Comparison of ENCODE assay signal across 24 cellular contexts in the genomic region with DNA sequence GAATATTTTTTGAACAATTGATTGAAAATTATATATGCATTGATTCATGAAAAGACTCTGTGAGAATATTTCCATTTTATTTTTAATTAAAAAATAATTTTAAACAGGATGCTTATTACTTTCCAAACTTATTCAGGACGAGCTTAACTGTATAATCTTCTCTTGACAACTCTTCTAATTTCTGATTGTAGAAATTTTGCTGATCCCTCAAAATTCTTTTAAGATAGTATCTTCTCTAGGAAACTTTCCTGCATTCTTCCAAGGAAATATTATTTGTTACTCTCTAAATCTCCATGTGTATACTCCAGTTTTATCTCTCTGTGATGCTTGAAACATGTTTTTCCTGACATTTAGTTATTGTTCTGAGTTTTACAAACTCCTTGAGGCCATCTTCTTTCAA.
DNase-seq lines count a peak whose midpoint lies in the region; ATAC-seq, FAIRE-seq and TF ChIP-seq lines count a peak whose summit lies in the region.
"Had no signal": no experiment of that assay in that cellular context is flagged by ENCODE, and none has a peak within 500 bp of the region (broad histone marks: within the 10 kb centered on the region; RNA-seq: fewer than 3 reads in every experiment).

No MANE protein-coding gene starts in this region.

- H3K4me2 ChIP-seq in HepG2 (ENCODE audit: low read depth, low read length) (no peak overlapping the region), IMR-90 (ENCODE audit: low read depth, low read length) (no peak overlapping the region)
- H3K4me2 ChIP-seq: BLaER1 had no signal

- no peak overlapping the region for H4K91ac ChIP-seq in IMR-90 (ENCODE audit: insufficient read depth, low read depth, low read length)

- no peaks in the 10 kb centered on the region for H3K9me3 Mint-ChIP-seq in MCF 10A (ENCODE audit: unreplicated experiment)

- H4K8ac ChIP-seq in IMR-90 (ENCODE audit: low read depth in 2 of 2, low read length in 2 of 2) = no peak overlapping the region

- no peak overlapping the region for H2AK5ac ChIP-seq in IMR-90 (ENCODE audit: low read depth, low read length)

- H3K9me3 ChIP-seq in HepG2 (ENCODE audit: low read length) (no peaks in the 10 kb centered on the region), right lobe of liver (no peaks in the 10 kb centered on the region), IMR-90 (ENCODE audit: control insufficient read depth, insufficient read depth, low read length) (no peaks in the 10 kb centered on the region)
- H3K9me3 ChIP-seq: BE2C, BLaER1 had no signal

- H3K4me3 ChIP-seq in HepG2 (replicated peaks in 1 of 3; ENCODE audit: insufficient read depth in 1 of 3, low read depth in 2 of 3, low read length in 3 of 3) (no peak overlapping the region), right lobe of liver (no peak overlapping the region), IMR-90 (ENCODE audit: insufficient read depth, low read depth, low read length) (no peak overlapping the region)
- H3K4me3 ChIP-seq: BLaER1, GM12878 had no signal

- TF ChIP-seq EP300 in HepG2 (IDR thresholded peaks at IDR 0.05; ENCODE audit: low read depth in 2 of 2, low read length in 2 of 2) (no peak), HepG2 (CRISPR knock-in tag; IDR thresholded peaks at IDR 0.05; ENCODE audit: borderline replicate concordance) (no peak)

- no peak overlapping the region for H2BK20ac ChIP-seq in IMR-90 (ENCODE audit: low read depth, low read length)

- H3K79me2 ChIP-seq in HepG2 (ENCODE audit: insufficient read depth, low read length) = no peaks in the 10 kb centered on the region

- H3K79me1 ChIP-seq in IMR-90 (ENCODE audit: low read depth in 1 of 2, low read length in 2 of 2) = no peaks in the 10 kb centered on the region

- FAIRE-seq in HepG2 (lab: Jason Lieb, UNC) = no peak
- FAIRE-seq: GM12878, GM12892, GM18507 had no signal

- CTCF ChIA-PET in HepG2 (lab: Yijun Ruan, JAX; ENCODE audit: low intra/inter-chr PET ratio, low total read pairs) (no interaction called here), IMR-90 (lab: Yijun Ruan, JAX) (no interaction called here), MCF 10A (lab: Yijun Ruan, JAX) (interaction anchor here (1.4 kb wide), 1 partner anchor 16 kb away, joined by 3 read pairs; no protein-coding TSS in a partner anchor)

- H3K27me3 ChIP-seq in HepG2 (ENCODE audit: control insufficient read depth in 1 of 2, insufficient read depth in 2 of 2, low read length in 2 of 2) (no peaks in the 10 kb centered on the region), right lobe of liver (no peaks in the 10 kb centered on the region), IMR-90 (ENCODE audit: control insufficient read depth, insufficient read depth, low read length) (no peaks in the 10 kb centered on the region)
- H3K27me3 ChIP-seq: BE2C, BLaER1 had no signal

- H3K4ac ChIP-seq in IMR-90 (ENCODE audit: low read depth, low read length) = no peak overlapping the region

- peaks cover 11% of the 10 kb centered on the region for H3K4me1 ChIP-seq in HepG2 (ENCODE audit: insufficient read depth, low read length)
- peaks cover 0 to 38% (median 7%) of the 10 kb centered on the region in 4 donors for H3K4me1 ChIP-seq in right lobe of liver
- no peaks in the 10 kb centered on the region; the same call in 1 of the 2 replicates for H3K4me1 ChIP-seq in IMR-90 (ENCODE audit: control insufficient read depth, insufficient read depth, low read length)
- H3K4me1 ChIP-seq: BLaER1 had no signal

- POLR2A ChIA-PET in HepG2 (lab: Yijun Ruan, JAX) (no interaction called here), IMR-90 (lab: Charles Lee; ENCODE audit: unreplicated experiment) (no interaction called here), MCF 10A (lab: Yijun Ruan, JAX) (no interaction called here)

- TF ChIP-seq RAD21 in HepG2 (CRISPR knock-in tag; IDR thresholded peaks at IDR 0.05) (no peak), IMR-90 (IDR thresholded peaks at IDR 0.05; ENCODE audit: low read length) (no peak)

- H3K36me3 Mint-ChIP-seq in MCF 10A (ENCODE audit: insufficient read depth, unreplicated experiment) = no peaks in the 10 kb centered on the region
- H3K36me3 Mint-ChIP-seq: CD14-positive monocyte; CD4-positive, alpha-beta memory T cell; CD4-positive, CD25-positive, alpha-beta regulatory T cell; CD8-positive, alpha-beta memory T cell had no signal

- H3K9me1 ChIP-seq in IMR-90 (ENCODE audit: insufficient read depth, low read length) = no peaks in the 10 kb centered on the region

- TF ChIP-seq POLR2A in HepG2 (IDR thresholded peaks at IDR 0.05; ENCODE audit: insufficient read depth in 1 of 2, low read depth in 2 of 2, low read length in 2 of 2) (no peak), right lobe of liver (IDR thresholded peaks at IDR 0.05) (no peak), IMR-90 (IDR thresholded peaks at IDR 0.05; ENCODE audit: low read depth, low read length) (no peak)

- no peak overlapping the region for H2BK5ac ChIP-seq in IMR-90 (ENCODE audit: low read depth, low read length, poor library complexity, severe bottlenecking)

- H3K9ac ChIP-seq in HepG2 (ENCODE audit: insufficient read depth, low read depth, low read length) (no peak overlapping the region), IMR-90 (ENCODE audit: low read depth, low read length) (no peak overlapping the region)
- H3K9ac ChIP-seq: BLaER1 had no signal

- no peak overlapping the region for H3K56ac ChIP-seq in IMR-90 (ENCODE audit: extremely low read depth, insufficient read depth, low read length)

- in situ Hi-C loops in HepG2 (cut with HindIII; ENCODE audit: extremely low pct_ligation_motif_present, low pct_unique_long_range_greater_than_20kb) = no loop called here
- in situ Hi-C loops in IMR-90 (cut with MboI; ENCODE audit: low sequenced_read_pairs) = no loop called here

- H3K4me1 Mint-ChIP-seq in MCF 10A (ENCODE audit: insufficient read depth, unreplicated experiment) = peaks cover 35% of the 10 kb centered on the region
- H3K4me1 Mint-ChIP-seq: CD14-positive monocyte; CD4-positive, alpha-beta memory T cell; CD4-positive, CD25-positive, alpha-beta regulatory T cell; CD8-positive, alpha-beta memory T cell had no signal

- no peak for TF ChIP-seq CTCF in HepG2 (CRISPR knock-in tag; IDR thresholded peaks at IDR 0.05)
- TF ChIP-seq CTCF in right lobe of liver (IDR thresholded peaks at IDR 0.05) = no peak
- TF ChIP-seq CTCF in IMR-90 (conservative IDR thresholded peaks at IDR 0.05; ENCODE audit: low read depth, low read length) = no peak
- no peak for TF ChIP-seq CTCF in MCF 10A (IDR thresholded peaks at IDR 0.05; ENCODE audit: unreplicated experiment)

- H4K20me1 ChIP-seq in HepG2 (ENCODE audit: insufficient read depth, low read length) (no peaks in the 10 kb centered on the region), IMR-90 (ENCODE audit: insufficient read depth, low read length) (no peaks in the 10 kb centered on the region)
- H4K20me1 ChIP-seq: BLaER1 had no signal

- 0% methylated on average over 1 of the region's 1 CpG for WGBS in HepG2 (ENCODE audit: low lambda C conversion rate)
- 60% methylated on average over 1 of the region's 1 CpG for WGBS in right lobe of liver (ENCODE audit: insufficient coverage, low coverage, low lambda C conversion rate, missing lambda C conversion rate)
- WGBS in IMR-90 (ENCODE audit: extremely low coverage in 2 of 2, insufficient read length in 1 of 2), 2 experiments = no CpG with 5 or more reads among the region's 1 CpG

- no peak overlapping the region for H3K14ac ChIP-seq in IMR-90 (replicated peaks; ENCODE audit: low read depth, low read length)

- H2BK15ac ChIP-seq in IMR-90 (ENCODE audit: low read depth, low read length) = no peak overlapping the region

- H2BK120ac ChIP-seq in IMR-90 (ENCODE audit: low read depth, low read length) = no peak overlapping the region

- no peak overlapping the region for H2AFZ ChIP-seq in HepG2 (ENCODE audit: low read length)
- no peak overlapping the region for H2AFZ ChIP-seq in IMR-90 (replicated peaks; ENCODE audit: low read length, poor library complexity)

- no peak for ATAC-seq in HepG2
- ATAC-seq in right lobe of liver = no peak
- no peak for ATAC-seq in IMR-90 (ENCODE audit: low read depth)
- ATAC-seq: GM12878 had no signal

- no peak overlapping the region for H3K27ac Mint-ChIP-seq in MCF 10A (ENCODE audit: low read depth, unreplicated experiment)
- H3K27ac Mint-ChIP-seq: CD14-positive monocyte; CD4-positive, alpha-beta memory T cell; CD4-positive, CD25-positive, alpha-beta regulatory T cell; CD8-positive, alpha-beta memory T cell had no signal

- H2AK9ac ChIP-seq in IMR-90 (replicated peaks; ENCODE audit: low read depth, low read length, poor library complexity) = no peak overlapping the region

- H3K27ac ChIP-seq in HepG2 (ENCODE audit: extremely low read length, insufficient read depth, low read length) = no peak overlapping the region
- no peak overlapping the region for H3K27ac ChIP-seq in right lobe of liver
- H3K27ac ChIP-seq in IMR-90 (ENCODE audit: insufficient read depth, low read length) = no peak overlapping the region
- H3K27ac ChIP-seq: 22Rv1, BLaER1 had no signal

- H3K23ac ChIP-seq in IMR-90 (ENCODE audit: low read depth, low read length) = no peak overlapping the region

- intact Hi-C loops in HepG2 (cut with micrococcal nuclease; ENCODE audit: unreplicated experiment) (no loop called here), right lobe of liver (cut with DNase I) (no loop called here), IMR-90 (cut with micrococcal nuclease) (no loop called here), MCF 10A (cut with micrococcal nuclease) (no loop called here)

- no peaks in the 10 kb centered on the region for H3K27me3 Mint-ChIP-seq in MCF 10A (ENCODE audit: insufficient read depth, unreplicated experiment)
- H3K27me3 Mint-ChIP-seq: CD4-positive, alpha-beta memory T cell; CD4-positive, CD25-positive, alpha-beta regulatory T cell; CD8-positive, alpha-beta memory T cell had no signal

- no peak overlapping the region for H3K4me3 Mint-ChIP-seq in MCF 10A (ENCODE audit: unreplicated experiment)
- H3K4me3 Mint-ChIP-seq: CD14-positive monocyte; CD4-positive, alpha-beta memory T cell; CD4-positive, CD25-positive, alpha-beta regulatory T cell; CD8-positive, alpha-beta memory T cell had no signal

- BruUV-seq in HepG2 (replicated peaks; lab: Mats Ljungman, UMichigan) = no TSS peak
- BruUV-seq in IMR-90 (replicated peaks; lab: Mats Ljungman, UMichigan) = no TSS peak
- BruUV-seq in MCF 10A (replicated peaks; lab: Mats Ljungman, UMichigan) = no TSS peak

- dilution Hi-C loops in IMR-90 (cut with HindIII; ENCODE audit: low sequenced_read_pairs, unreplicated experiment) = no loop called here

- H3K18ac ChIP-seq in IMR-90 (ENCODE audit: low read depth, low read length) = no peak overlapping the region

- DNase-seq in HepG2 (ENCODE audit: low spot score) = no peak
- no peak for DNase-seq in right lobe of liver
- DNase-seq in IMR-90 = no peak
- no peak for DNase-seq in NCI-H2107 treated with DMSO at 0.1 percent for 48 hours (lab: John Stamatoyannopoulos, UW; ENCODE audit: unreplicated experiment)
- DNase-seq in MCF 10A (ENCODE audit: unreplicated experiment) = no peak
- DNase-seq: ACHN; BE2C; C1 segment of cervical spinal cord; CD4-positive, alpha-beta memory T cell; CD4-positive, CD25-positive, alpha-beta regulatory T cell; CD8-positive, alpha-beta memory T cell; DMS 273 treated with DMSO at 0.1 percent for 48 hours; DMS153; DMS53; DMS79; DND-41; EL; GDM1 had no signal

- H3K36me3 ChIP-seq in HepG2 (replicated peaks in 1 of 2; ENCODE audit: control insufficient read depth in 1 of 2, insufficient read depth in 2 of 2, low read length in 2 of 2) (no peaks in the 10 kb centered on the region), right lobe of liver (no peaks in the 10 kb centered on the region), IMR-90 (ENCODE audit: control insufficient read depth, insufficient read depth, low read length) (no peaks in the 10 kb centered on the region)
- H3K36me3 ChIP-seq: BE2C, BLaER1 had no signal

- no peak overlapping the region for H4K5ac ChIP-seq in IMR-90 (ENCODE audit: low read depth, low read length)
